8 cellular contexts compared by ENCODE assay signal in the genomic region with DNA sequence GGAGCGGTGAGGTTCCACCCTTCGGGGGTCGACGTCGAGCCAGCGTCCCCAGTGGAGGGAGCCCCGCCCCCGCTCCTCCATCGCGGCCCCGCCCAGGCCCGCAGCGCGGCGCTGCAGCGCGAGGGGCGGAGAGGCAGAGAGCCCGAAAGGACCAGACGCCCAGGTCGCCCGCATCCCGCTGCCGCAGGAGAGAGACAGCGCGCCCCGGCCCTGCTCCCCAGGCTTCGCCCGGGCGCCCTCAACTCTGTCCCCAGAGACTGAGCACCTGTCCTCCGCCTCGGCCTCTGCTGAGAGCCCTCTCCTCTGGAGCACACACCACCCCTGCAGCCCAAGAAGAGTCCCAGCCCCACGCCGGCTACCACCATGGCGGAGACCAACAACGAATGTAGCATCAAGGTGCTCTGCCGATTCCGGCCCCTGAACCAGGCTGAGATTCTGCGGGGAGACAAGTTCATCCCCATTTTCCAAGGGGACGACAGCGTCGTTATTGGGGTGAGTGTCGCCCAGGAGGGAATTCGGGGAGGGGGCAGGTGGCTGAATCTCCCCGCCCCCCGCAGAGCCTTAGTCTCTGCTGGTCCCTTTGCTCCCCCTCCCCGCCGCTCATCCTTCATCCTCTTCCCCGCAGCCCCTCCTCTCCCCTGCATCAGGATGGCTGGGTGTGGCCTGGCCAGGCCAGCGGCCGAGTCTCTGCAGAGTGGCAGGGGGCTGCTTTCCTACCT. TPM values are rescaled to one million over a fixed set of nuclear protein-coding genes. Genes with fewer than 3 reads are reported as not detected.
DNase-seq lines count a peak whose midpoint lies in the region; ATAC-seq lines count a peak whose summit lies in the region.

A gene (plus strand): TSS at position 136 of the 719 bp plus-strand sequence. CDS start 228 bp downstream, at position 364.

- peak within 1 kb of the TSS; percentile 43 for H3K4me3 ChIP-seq in mesodermal cell (ENCODE audit: extremely low read depth, insufficient read depth, low read length, poor library complexity, severe bottlenecking)

- H3K4me1 ChIP-seq in mesodermal cell (ENCODE audit: control insufficient read depth, insufficient read depth, low read length, poor library complexity, severe bottlenecking), result peaks cover 25% of the 10 kb centered on the region

- ATAC-seq in activated CD4-positive, CD25-positive, alpha-beta regulatory T cell treated with anti-CD3 and anti-CD28 coated beads, Interleukin-2, amount 50 U/mL, for 24 hours, result peak; percentile 14 to 20
- no peak for ATAC-seq in HG03521 (IDR thresholded peaks at IDR 0.05; ENCODE audit: unreplicated experiment)
- ATAC-seq in GM19452 (IDR thresholded peaks at IDR 0.05; ENCODE audit: unreplicated experiment), result no peak

- H3K36me3 ChIP-seq in mesodermal cell (ENCODE audit: control insufficient read depth, insufficient read depth, low read length), result peaks cover 9% of the 10 kb centered on the region

- DNase-seq in COLO829 (ENCODE audit: low spot score) (peak; percentile 28), HuH-7.5 (ENCODE audit: low spot score) (peak; percentile 44)
- DNase-seq in stimulated activated CD8-positive, alpha-beta memory T cell treated with anti-CD3 and anti-CD28 coated beads, Interleukin-2, amount 100 ng/mL, for 1 hour (ENCODE audit: low read depth in 2 of 2), result peak; percentile 13 to 29

- no peaks in the 10 kb centered on the region for H3K9me3 ChIP-seq in mesodermal cell (ENCODE audit: control insufficient read depth, low read length)

- 1% methylated on average over 39 to 40 of the region's 51 CpGs for WGBS in mesodermal cell (ENCODE audit: insufficient coverage in 2 of 2), 2 experiments

- H3K27ac ChIP-seq in cingulate gyrus (ENCODE audit: low read depth, low read length) (peak within 1 kb of the TSS; percentile 80), mesodermal cell (ENCODE audit: low read depth, low read length, severe bottlenecking) (no peak within 1 kb of the TSS)

RNA-seq across cellular contexts. Expression of the gene that starts here (rescaled TPM):
- polyA plus RNA-seq in mesodermal cell (2013, experiment 1 of 2), result 2.1 TPM
- polyA plus RNA-seq in mesodermal cell (2013, experiment 2 of 2), result 2.4 TPM

Comparison
In these comparisons a context has a peak if more than half of its experiments do, and no peak if none do; other contexts are left out.
1. ATAC-seq: peak in activated CD4-positive, CD25-positive, alpha-beta regulatory T cell treated with anti-CD3 and anti-CD28 coated beads, Interleukin-2, amount 50 U/mL, for 24 hours (2 of 2); none in HG03521 (single experiment) and GM19452 (single experiment).
2. Peak in every context shown above with its lines, with median percentiles within 50 percentile points of each other: DNase-seq.